15 cellular contexts compared by ENCODE assay signal in the genomic region with DNA sequence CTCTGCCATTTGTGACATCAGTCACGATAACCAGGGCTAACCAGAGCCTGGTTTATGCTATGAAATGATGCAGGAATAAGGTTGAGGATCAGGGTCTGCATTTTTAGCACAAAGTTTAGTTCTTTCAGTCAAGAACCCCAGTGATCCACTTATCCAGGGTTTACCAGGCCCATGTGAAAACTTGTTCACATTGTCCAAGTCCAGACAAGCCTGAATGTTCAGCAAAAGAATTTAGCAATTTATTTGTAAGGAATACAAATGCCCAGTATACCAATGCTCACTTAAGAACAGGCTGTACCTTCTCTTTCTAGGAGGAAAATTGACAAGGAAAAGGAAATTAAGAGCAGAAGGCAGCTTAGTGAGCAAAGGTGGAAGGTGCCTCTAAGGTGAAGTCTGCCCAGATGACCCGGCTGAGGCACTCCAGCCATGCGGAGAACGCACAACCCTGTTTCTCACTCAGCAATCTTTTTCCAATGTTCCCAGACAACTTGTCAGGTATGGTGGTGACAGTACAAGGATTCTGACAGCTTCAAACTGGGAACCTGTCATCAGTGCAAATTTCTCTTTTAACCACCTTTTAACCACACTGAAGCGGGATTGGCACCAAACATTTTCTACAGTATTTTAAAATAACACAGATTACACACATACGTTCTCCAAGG. TPM values are rescaled to one million over a fixed set of nuclear protein-coding genes. Genes with fewer than 3 reads are reported as not detected.
DNase-seq lines count a peak whose midpoint lies in the region; ATAC-seq and TF ChIP-seq lines count a peak whose summit lies in the region.
"Had no signal": no experiment of that assay in that cellular context is flagged by ENCODE, and none has a peak within 500 bp of the region (broad histone marks: within the 10 kb centered on the region; RNA-seq: fewer than 3 reads in every experiment).

No MANE protein-coding gene starts in this region.

- no peaks in the 10 kb centered on the region for H3K9me3 Mint-ChIP-seq in MCF 10A (ENCODE audit: unreplicated experiment)
- H3K9me3 Mint-ChIP-seq in stimulated activated naive B cell treated with anti-CD40 and anti-IgM and Interleukin-4, amounts not matched to agents 10 μg/mL and 1 μg/mL and 100 μg/mL, for 72 hours: peaks cover 0 to 3% of the 10 kb centered on the region in 2 donors
- H3K9me3 Mint-ChIP-seq: CD4-positive, CD25-positive, alpha-beta regulatory T cell had no signal

- H3K56ac ChIP-seq in mesendoderm (ENCODE audit: low read length): no peak overlapping the region

- no peak overlapping the region for H3K9ac ChIP-seq in mesendoderm (ENCODE audit: low read length)

- no peak overlapping the region for H4K5ac ChIP-seq in mesendoderm (ENCODE audit: low read length)

- no peak overlapping the region for H3K4me2 ChIP-seq in mesendoderm (ENCODE audit: low read length)

- H3K4me3 ChIP-seq in epithelial cell of esophagus (ENCODE audit: low read length): no peak overlapping the region
- H3K4me3 ChIP-seq in mesendoderm (ENCODE audit: low read length): no peak overlapping the region
- H3K4me3 ChIP-seq: K562 had no signal

- CTCF ChIA-PET in MCF 10A (lab: Yijun Ruan, JAX): interaction anchor here (0.9 to 1.5 kb wide), 2 partner anchors 14 to 18 kb away, joined by 4 read pairs; no protein-coding TSS in a partner anchor

- DNase-seq in MCF 10A (ENCODE audit: unreplicated experiment) (no peak), epithelial cell of esophagus (ENCODE audit: low read depth) (peak; percentile 74), mesendoderm (no peak), NCI-H2227 treated with DMSO at 0.1 percent for 48 hours (lab: John Stamatoyannopoulos, UW) (no peak), superior temporal gyrus (ENCODE audit: extremely low spot score) (no peak)
- DNase-seq in stimulated activated naive B cell treated with anti-CD40 and anti-IgM and Interleukin-4, amounts not matched to agents 10 μg/mL and 1 μg/mL and 100 μg/mL, for 72 hours: no peak
- no peak for DNase-seq in stimulated activated CD4-positive, alpha-beta T cell treated with anti-CD3 and anti-CD28 coated beads, Interleukin-4, amount 100 ng/mL, for 24 hours
- DNase-seq: CD4-positive, CD25-positive, alpha-beta regulatory T cell; MV-4-11; NCI-H1417 treated with DMSO at 0.1 percent for 48 hours; NCI-H2029 treated with DMSO at 0.1 percent for 48 hours; NCI-H2171 treated with DMSO at 0.1 percent for 48 hours; SHP77 treated with DMSO at 0.1 percent for 48 hours had no signal

- POLR2A ChIA-PET in MCF 10A (lab: Yijun Ruan, JAX): interaction anchor here (1.3 to 1.8 kb wide), 5 partner anchors 11 to 54 kb away, joined by 3 to 11 read pairs (median 4); a partner anchor contains a TSS

- peak overlapping the region; percentile 37 for H3K23ac ChIP-seq in mesendoderm (ENCODE audit: low read length)

- H3K4me1 Mint-ChIP-seq in MCF 10A (ENCODE audit: insufficient read depth, unreplicated experiment): peaks cover 13% of the 10 kb centered on the region
- H3K4me1 Mint-ChIP-seq in stimulated activated naive B cell treated with anti-CD40 and anti-IgM and Interleukin-4, amounts not matched to agents 10 μg/mL and 1 μg/mL and 100 μg/mL, for 72 hours: peaks cover 26 to 61% of the 10 kb centered on the region in 2 donors
- H3K4me1 Mint-ChIP-seq: CD4-positive, CD25-positive, alpha-beta regulatory T cell had no signal

- H3K4ac ChIP-seq in mesendoderm (ENCODE audit: low read depth, low read length): no peak overlapping the region

- H3K18ac ChIP-seq in mesendoderm (ENCODE audit: low read length): no peak overlapping the region

- H4K8ac ChIP-seq in mesendoderm (ENCODE audit: low read depth, low read length): no peak overlapping the region

- peak overlapping the region; percentile 14 for H3K4me3 Mint-ChIP-seq in MCF 10A (ENCODE audit: unreplicated experiment)
- no peak overlapping the region for H3K4me3 Mint-ChIP-seq in stimulated activated naive B cell treated with anti-CD40 and anti-IgM and Interleukin-4, amounts not matched to agents 10 μg/mL and 1 μg/mL and 100 μg/mL, for 72 hours
- H3K4me3 Mint-ChIP-seq: CD4-positive, CD25-positive, alpha-beta regulatory T cell had no signal

- H2BK5ac ChIP-seq in mesendoderm (ENCODE audit: low read length): no peak overlapping the region

- no peaks in the 10 kb centered on the region for H3K27me3 ChIP-seq in mesendoderm (ENCODE audit: insufficient read depth, low read length, poor library complexity)

- peaks cover 33% of the 10 kb centered on the region for H3K36me3 Mint-ChIP-seq in MCF 10A (ENCODE audit: insufficient read depth, unreplicated experiment)
- peaks cover 25 to 34% of the 10 kb centered on the region in 2 donors for H3K36me3 Mint-ChIP-seq in stimulated activated naive B cell treated with anti-CD40 and anti-IgM and Interleukin-4, amounts not matched to agents 10 μg/mL and 1 μg/mL and 100 μg/mL, for 72 hours
- H3K36me3 Mint-ChIP-seq: CD4-positive, CD25-positive, alpha-beta regulatory T cell had no signal

- H2BK120ac ChIP-seq in mesendoderm (ENCODE audit: low read depth, low read length): no peak overlapping the region

- no peaks in the 10 kb centered on the region for H3K27me3 Mint-ChIP-seq in MCF 10A (ENCODE audit: insufficient read depth, unreplicated experiment)
- no peaks in the 10 kb centered on the region for H3K27me3 Mint-ChIP-seq in stimulated activated naive B cell treated with anti-CD40 and anti-IgM and Interleukin-4, amounts not matched to agents 10 μg/mL and 1 μg/mL and 100 μg/mL, for 72 hours
- H3K27me3 Mint-ChIP-seq: CD4-positive, CD25-positive, alpha-beta regulatory T cell had no signal

- H3K4me1 ChIP-seq in mesendoderm (ENCODE audit: control insufficient read depth, low read depth, low read length): no peaks in the 10 kb centered on the region

- intact Hi-C loops in MCF 10A (cut with micrococcal nuclease): no loop called here

- H3K79me2 ChIP-seq in mesendoderm (ENCODE audit: control insufficient read depth, insufficient read depth, low read length): no peaks in the 10 kb centered on the region

- H3K36me3 ChIP-seq in mesendoderm (ENCODE audit: control insufficient read depth, insufficient read depth, low read length): no peaks in the 10 kb centered on the region

- no CpG with 5 or more reads among the region's 6 CpGs for WGBS in mesendoderm (ENCODE audit: extremely low coverage, insufficient coverage, low lambda C conversion rate)

- H3K79me1 ChIP-seq in mesendoderm (ENCODE audit: low read length): peaks cover 4% of the 10 kb centered on the region

- no peak overlapping the region for H2AK5ac ChIP-seq in mesendoderm (ENCODE audit: low read length)

- ATAC-seq in stimulated activated naive B cell treated with anti-CD40 and anti-IgM and Interleukin-4, amounts not matched to agents 10 μg/mL and 1 μg/mL and 100 μg/mL, for 72 hours (replicated peaks): no peak
- ATAC-seq: K562, Panc1 had no signal

- H3K27ac Mint-ChIP-seq in MCF 10A (ENCODE audit: low read depth, unreplicated experiment): peak overlapping the region; percentile 82
- peak overlapping the region; percentile 51 for H3K27ac Mint-ChIP-seq in stimulated activated naive B cell treated with anti-CD40 and anti-IgM and Interleukin-4, amounts not matched to agents 10 μg/mL and 1 μg/mL and 100 μg/mL, for 72 hours
- H3K27ac Mint-ChIP-seq: CD4-positive, CD25-positive, alpha-beta regulatory T cell had no signal

- no peak overlapping the region for H3K27ac ChIP-seq in mesendoderm (ENCODE audit: low read depth, low read length)

- BruUV-seq in MCF 10A (replicated peaks; lab: Mats Ljungman, UMichigan): no TSS peak

- TF ChIP-seq CTCF in MCF 10A (IDR thresholded peaks at IDR 0.05; ENCODE audit: unreplicated experiment) (no peak), epithelial cell of esophagus (IDR thresholded peaks at IDR 0.05; ENCODE audit: insufficient read depth, low read depth, low read length, missing control alignments) (no peak)

- H2BK15ac ChIP-seq in mesendoderm (replicated peaks; ENCODE audit: low read depth): no peak overlapping the region

RNA-seq across cellular contexts. Expression of a gene that starts 54.0 kb away (rescaled TPM):
- 17.4 and 23.2 TPM in 2 replicates for total RNA-seq in MCF 10A (2022)
- 9.4 TPM for polyA plus RNA-seq in mesendoderm (2013, experiment 1 of 2)
- 8.4 TPM for polyA plus RNA-seq in mesendoderm (2013, experiment 2 of 2)
- polyA plus RNA-seq: K562 had no signal
